ENCODE assay signal across 7 cellular contexts in genomic region chr2:47562548-47562947, GRCh38. TPM values are rescaled to one million over a fixed set of nuclear protein-coding genes. Genes with fewer than 3 reads are reported as not detected.
"Had no signal": no experiment of that assay in that cellular context is flagged by ENCODE, and none has a peak within 500 bp of the region (broad histone marks: within the 10 kb centered on the region; RNA-seq: fewer than 3 reads in every experiment).

No MANE protein-coding gene starts in this region.

- H3K4me3 Mint-ChIP-seq: GM23338 had no signal

- H3K4me1 ChIP-seq: HAP-1 had no signal

- H3K27ac ChIP-seq: HL-60, KMS-11 had no signal

- H3K9me3 ChIP-seq: HAP-1 had no signal

- H3K9ac ChIP-seq: KMS-11 had no signal

- H3K4me3 ChIP-seq: GM23338, HAP-1 had no signal

- ATAC-seq: GM23338 had no signal

- H3K36me3 Mint-ChIP-seq: IgD-negative memory B cell had no signal

- DNase-seq: KBM-7 had no signal

- H3K27ac Mint-ChIP-seq: GM23338, IgD-negative memory B cell had no signal

- H3K9me3 Mint-ChIP-seq: GM23338, IgD-negative memory B cell had no signal

- H3K4me1 Mint-ChIP-seq: GM23338, IgD-negative memory B cell had no signal

- H3K36me3 ChIP-seq: HAP-1 had no signal

- H2AFZ ChIP-seq: GM23338 had no signal

- H3K4me2 ChIP-seq: GM23338, KMS-11 had no signal

RNA-seq across cellular contexts. Expression of gene KCNK12, which starts 8.2 kb away (rescaled TPM):
- total RNA-seq: HepG2 had no signal
